14 cellular contexts compared by ENCODE assay signal in the genomic region with DNA sequence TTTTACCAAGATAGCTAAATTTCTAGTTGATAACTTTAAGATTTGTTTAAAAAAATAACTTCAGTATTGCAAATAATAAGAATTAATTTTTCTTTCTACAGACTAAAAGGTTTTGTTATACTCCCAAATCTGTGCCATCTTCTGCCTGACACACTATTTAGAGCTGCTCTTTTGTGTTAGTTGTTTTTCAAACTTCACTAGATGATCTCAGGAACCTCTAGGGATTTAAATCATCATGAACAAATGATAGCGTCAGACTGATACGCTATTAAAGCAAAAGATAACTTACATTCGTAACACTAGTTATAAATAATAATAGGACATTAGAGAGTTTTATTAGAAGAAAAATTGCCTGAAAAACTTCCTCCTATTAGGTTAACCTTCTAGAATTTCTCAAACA.
A peak's percentile ranks its signal among the peaks of the same experiment; 100 is the strongest.
DNase-seq lines count a peak whose midpoint lies in the region; ATAC-seq and TF ChIP-seq lines count a peak whose summit lies in the region.
"Had no signal": no experiment of that assay in that cellular context is flagged by ENCODE, and none has a peak within 500 bp of the region (broad histone marks: within the 10 kb centered on the region; RNA-seq: fewer than 3 reads in every experiment).

No MANE protein-coding gene starts in this region.

- no peaks in the 10 kb centered on the region for H3K36me3 ChIP-seq in SK-N-MC (ENCODE audit: insufficient read depth, low read length)
- H3K36me3 ChIP-seq: BE2C had no signal

- peak overlapping the region; percentile 31; the same call in 1 of the 2 replicates for H3K4me3 ChIP-seq in SK-N-MC

- CTCF ChIA-PET in activated CD4-positive, alpha-beta T cell treated with anti-CD3 and anti-CD28 coated beads, Interleukin-2, amount 10 ng/mL, durations not matched to agents 7 days and 5 days (lab: Charles Lee) = no interaction called here

- H3K36me3 Mint-ChIP-seq in mesothelial cell of epicardium = no peaks in the 10 kb centered on the region
- H3K36me3 Mint-ChIP-seq in activated CD4-positive, alpha-beta T cell treated with anti-CD3 and anti-CD28 coated beads, Interleukin-2, amount 10 ng/mL, durations not matched to agents 7 days and 5 days (ENCODE audit: low read depth) = no peaks in the 10 kb centered on the region
- H3K36me3 Mint-ChIP-seq: CD4-positive, alpha-beta memory T cell had no signal

- H3K27ac Mint-ChIP-seq in mesothelial cell of epicardium = peak overlapping the region; percentile 28
- no peak overlapping the region for H3K27ac Mint-ChIP-seq in activated CD4-positive, alpha-beta T cell treated with anti-CD3 and anti-CD28 coated beads, Interleukin-2, amount 10 ng/mL, durations not matched to agents 7 days and 5 days
- H3K27ac Mint-ChIP-seq: CD4-positive, alpha-beta memory T cell; HFFc6 had no signal

- H3K4me3 Mint-ChIP-seq in mesothelial cell of epicardium = no peak overlapping the region
- no peak overlapping the region for H3K4me3 Mint-ChIP-seq in activated CD4-positive, alpha-beta T cell treated with anti-CD3 and anti-CD28 coated beads, Interleukin-2, amount 10 ng/mL, durations not matched to agents 7 days and 5 days
- H3K4me3 Mint-ChIP-seq: CD4-positive, alpha-beta memory T cell; HFFc6 had no signal

- TF ChIP-seq CTCF in mesothelial cell of epicardium (IDR thresholded peaks at IDR 0.05; ENCODE audit: unreplicated experiment) = no peak

- H3K9me3 ChIP-seq in SK-N-MC (ENCODE audit: low read depth, low read length) = no peaks in the 10 kb centered on the region
- H3K9me3 ChIP-seq: BE2C had no signal

- peaks cover 22% of the 10 kb centered on the region for H3K9me3 Mint-ChIP-seq in mesothelial cell of epicardium
- H3K9me3 Mint-ChIP-seq in activated CD4-positive, alpha-beta T cell treated with anti-CD3 and anti-CD28 coated beads, Interleukin-2, amount 10 ng/mL, durations not matched to agents 7 days and 5 days = no peaks in the 10 kb centered on the region

- peak overlapping the region; percentile 78 for H3K27ac ChIP-seq in SK-N-MC
- H3K27ac ChIP-seq: C4-2B, HL-60 had no signal

- no peaks in the 10 kb centered on the region for H3K27me3 Mint-ChIP-seq in mesothelial cell of epicardium (ENCODE audit: low read depth)
- no peaks in the 10 kb centered on the region for H3K27me3 Mint-ChIP-seq in activated CD4-positive, alpha-beta T cell treated with anti-CD3 and anti-CD28 coated beads, Interleukin-2, amount 10 ng/mL, durations not matched to agents 7 days and 5 days
- H3K27me3 Mint-ChIP-seq: CD4-positive, alpha-beta memory T cell had no signal

- DNase-seq in Right ventricle myocardium superior (no peak), cardiac septum (ENCODE audit: low spot score) (no peak), SK-N-MC (ENCODE audit: low read depth, low spot score) (no peak), mesothelial cell of epicardium (ENCODE audit: low spot score in 2 of 2, unreplicated experiment in 2 of 2) (no peak), superior temporal gyrus (ENCODE audit: extremely low spot score) (peak; percentile 29), NK-92 (lab: John Stamatoyannopoulos, UW; ENCODE audit: unreplicated experiment) (no peak), Ammon's horn (ENCODE audit: low spot score) (no peak)
- DNase-seq in activated CD4-positive, alpha-beta T cell treated with anti-CD3 and anti-CD28 coated beads, Interleukin-2, amount 10 ng/mL, durations not matched to agents 7 days and 5 days = no peak
- DNase-seq: CD4-positive, alpha-beta memory T cell; HCEC 1CT had no signal

- peak; percentile 62 for ATAC-seq in Right ventricle myocardium superior (ENCODE audit: poor library complexity)

- H3K4me1 Mint-ChIP-seq in mesothelial cell of epicardium = peaks cover 13% of the 10 kb centered on the region
- H3K4me1 Mint-ChIP-seq in activated CD4-positive, alpha-beta T cell treated with anti-CD3 and anti-CD28 coated beads, Interleukin-2, amount 10 ng/mL, durations not matched to agents 7 days and 5 days = no peaks in the 10 kb centered on the region
- H3K4me1 Mint-ChIP-seq: CD4-positive, alpha-beta memory T cell had no signal

- intact Hi-C loops in Right ventricle myocardium superior (cut with DNase I) (no loop called here), cardiac septum (cut with DNase I) (loop anchor here (10.0 kb wide), 1 partner anchor 1375 kb away; no protein-coding TSS in a partner anchor)

- POLR2A ChIA-PET in activated CD4-positive, alpha-beta T cell treated with anti-CD3 and anti-CD28 coated beads, Interleukin-2, amount 10 ng/mL, durations not matched to agents 7 days and 5 days (lab: Charles Lee) = no interaction called here

- H3K9ac ChIP-seq in SK-N-MC (ENCODE audit: insufficient read length) = peak overlapping the region; percentile 58
